Comparison of ENCODE assay signal across 8 cellular contexts in the genomic region with DNA sequence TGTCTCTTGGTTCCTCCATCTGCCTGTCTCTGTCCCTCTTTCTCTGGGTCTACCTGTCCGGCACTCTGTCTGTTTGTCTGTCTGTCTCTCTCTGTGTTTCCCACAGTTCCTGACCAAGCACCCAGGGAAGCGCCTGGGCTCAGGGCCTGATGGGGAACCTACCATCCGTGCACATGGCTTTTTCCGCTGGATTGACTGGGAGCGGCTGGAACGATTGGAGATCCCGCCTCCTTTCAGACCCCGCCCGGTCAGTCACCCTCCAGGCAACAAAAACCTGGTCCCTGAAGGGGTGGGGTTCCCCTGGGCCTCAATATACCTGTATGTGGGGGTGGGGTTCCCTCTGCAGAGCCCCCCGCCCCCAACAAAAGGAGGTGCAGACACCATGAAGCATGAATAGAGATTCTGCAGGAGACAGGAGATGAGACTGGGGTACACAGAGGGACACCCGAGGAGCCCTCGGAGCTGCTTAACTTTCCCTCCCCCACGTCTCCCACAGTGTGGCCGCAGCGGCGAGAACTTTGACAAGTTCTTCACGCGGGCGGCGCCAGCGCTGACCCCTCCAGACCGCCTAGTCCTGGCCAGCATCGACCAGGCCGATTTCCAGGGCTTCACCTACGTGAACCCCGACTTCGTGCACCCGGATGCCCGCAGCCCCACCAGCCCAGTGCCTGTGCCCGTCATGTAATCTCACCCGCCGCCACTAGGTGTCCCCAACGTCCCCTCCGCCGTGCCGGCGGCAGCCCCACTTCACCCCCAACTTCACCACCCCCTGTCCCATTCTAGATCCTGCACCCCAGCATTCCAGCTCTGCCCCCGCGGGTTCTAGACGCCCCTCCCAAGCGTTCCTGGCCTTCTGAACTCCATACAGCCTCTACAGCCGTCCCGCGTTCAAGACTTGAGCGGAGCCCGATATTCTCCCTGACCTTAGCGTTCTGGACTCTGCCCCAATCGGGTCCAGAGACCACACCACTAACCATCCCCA. TPM values are rescaled to one million over a fixed set of nuclear protein-coding genes. Genes with fewer than 3 reads are reported as not detected.
DNase-seq lines count a peak whose midpoint lies in the region; ATAC-seq, FAIRE-seq and TF ChIP-seq lines count a peak whose summit lies in the region.

No MANE protein-coding gene starts in this region.

- POLR2A ChIA-PET in endothelial cell of umbilical vein (lab: Charles Lee) = no interaction called here

- H3K27ac ChIP-seq in BLaER1 (no peak overlapping the region), endothelial cell of umbilical vein (ENCODE audit: insufficient read depth, low read depth, low read length) (no peak overlapping the region)

- peaks cover 94% of the 10 kb centered on the region for H3K27me3 Mint-ChIP-seq in nephron (ENCODE audit: low read depth)
- peaks cover 76% of the 10 kb centered on the region for H3K27me3 Mint-ChIP-seq in stimulated activated naive CD8-positive, alpha-beta T cell treated with anti-CD3 and anti-CD28 coated beads, Interleukin-15, amount 100 ng/mL, for 72 hours

- H3K4me3 Mint-ChIP-seq in nephron = peak overlapping the region; percentile 38 to 53 (median 49)
- H3K4me3 Mint-ChIP-seq in stimulated activated naive CD8-positive, alpha-beta T cell treated with anti-CD3 and anti-CD28 coated beads, Interleukin-15, amount 100 ng/mL, for 72 hours = peak overlapping the region in 1 of 2 donors; percentile 36

- H3K9me3 ChIP-seq in BLaER1 (no peaks in the 10 kb centered on the region), endothelial cell of umbilical vein (replicated peaks; ENCODE audit: control insufficient read depth, insufficient read depth, low read length) (no peaks in the 10 kb centered on the region)

- peak; percentile 71 for FAIRE-seq in endothelial cell of umbilical vein (lab: Jason Lieb, UNC)

- DNase-seq in activated CD8-positive, alpha-beta memory T cell treated with anti-CD3 and anti-CD28 coated beads for 1 hour (ENCODE audit: extremely low read depth in 1 of 2, low read depth in 1 of 2) = peak; percentile 36 to 57
- no peak for DNase-seq in endothelial cell of umbilical vein (ENCODE audit: low read depth, low spot score)
- peak; percentile 64 to 75 for DNase-seq in stimulated activated naive CD8-positive, alpha-beta T cell treated with anti-CD3 and anti-CD28 coated beads, Interleukin-15, amount 100 ng/mL, for 72 hours
- DNase-seq in COR-L47 (lab: John Stamatoyannopoulos, UW) = no peak

- H3K4me2 ChIP-seq in BLaER1 = peak overlapping the region; percentile 9; the same call in 1 of the 2 replicates
- no peak overlapping the region for H3K4me2 ChIP-seq in endothelial cell of umbilical vein (ENCODE audit: insufficient read depth, low read length)

- H3K79me2 ChIP-seq in endothelial cell of umbilical vein (ENCODE audit: control insufficient read depth, insufficient read depth, low read length) = no peaks in the 10 kb centered on the region

- H3K4me1 ChIP-seq in BLaER1 (peaks cover 10% of the 10 kb centered on the region; the same call in 1 of the 2 replicates), endothelial cell of umbilical vein (ENCODE audit: control insufficient read depth, extremely low read depth, insufficient read depth, low read length) (peaks cover 6% of the 10 kb centered on the region)

- peak; percentile 62 for ATAC-seq in stimulated activated naive CD8-positive, alpha-beta T cell treated with anti-CD3 and anti-CD28 coated beads, Interleukin-15, amount 100 ng/mL, for 72 hours
- ATAC-seq in GM19395 (IDR thresholded peaks at IDR 0.05; ENCODE audit: unreplicated experiment) = no peak

- TF ChIP-seq CTCF in endothelial cell of umbilical vein (IDR thresholded peaks at IDR 0.05; ENCODE audit: extremely low read depth in 1 of 2, insufficient read depth in 1 of 2, low read depth in 1 of 2, low read length in 2 of 2) (peak; percentile 77 to 93), nephron (IDR thresholded peaks at IDR 0.05; ENCODE audit: unreplicated experiment in 3 of 3) (peak; percentile 74 to 78 (median 76))

- H2AFZ ChIP-seq in endothelial cell of umbilical vein (ENCODE audit: low read depth, low read length) = no peak overlapping the region

- H4K20me1 ChIP-seq in BLaER1 (peaks cover 51% of the 10 kb centered on the region), endothelial cell of umbilical vein (replicated peaks; ENCODE audit: control insufficient read depth, extremely low read depth, insufficient read depth, low read length) (no peaks in the 10 kb centered on the region)

- no peak overlapping the region for H3K27ac Mint-ChIP-seq in nephron
- no peak overlapping the region for H3K27ac Mint-ChIP-seq in stimulated activated naive CD8-positive, alpha-beta T cell treated with anti-CD3 and anti-CD28 coated beads, Interleukin-15, amount 100 ng/mL, for 72 hours

- H3K36me3 Mint-ChIP-seq in nephron (ENCODE audit: low read depth) = peaks cover 3% of the 10 kb centered on the region

- dilution Hi-C loops in endothelial cell of umbilical vein (cut with MboI; ENCODE audit: extremely low pct_ligation_motif_present, low sequenced_read_pairs) = no loop called here

- CTCF ChIA-PET in endothelial cell of umbilical vein (lab: Charles Lee) = interaction anchor here (0.6 to 2.8 kb wide), 7 partner anchors 12 to 125 kb away, joined by 3 to 31 read pairs (median 5); a partner anchor contains a TSS

- BruUV-seq in endothelial cell of umbilical vein (replicated peaks; lab: Mats Ljungman, UMichigan) = no TSS peak

- H3K4me1 Mint-ChIP-seq in nephron = peaks cover 15% of the 10 kb centered on the region
- H3K4me1 Mint-ChIP-seq in stimulated activated naive CD8-positive, alpha-beta T cell treated with anti-CD3 and anti-CD28 coated beads, Interleukin-15, amount 100 ng/mL, for 72 hours = peaks cover 38% of the 10 kb centered on the region

- H3K9ac ChIP-seq in BLaER1 (no peak overlapping the region), endothelial cell of umbilical vein (replicated peaks; ENCODE audit: extremely low read depth, insufficient read depth, low read length) (no peak overlapping the region)

- H3K27me3 ChIP-seq in BLaER1 (peaks cover 80% of the 10 kb centered on the region), endothelial cell of umbilical vein (ENCODE audit: control insufficient read depth in 2 of 2, insufficient read depth in 2 of 2, low read length in 2 of 2) (peaks cover 31 to 35% of the 10 kb centered on the region in 2 experiments)

- H3K36me3 ChIP-seq in BLaER1 (no peaks in the 10 kb centered on the region), endothelial cell of umbilical vein (ENCODE audit: control insufficient read depth in 2 of 2, extremely low read depth in 1 of 2, insufficient read depth in 2 of 2, low read length in 2 of 2) (no peaks in the 10 kb centered on the region)

- no peak for TF ChIP-seq EP300 in Ishikawa (IDR thresholded peaks at IDR 0.05; ENCODE audit: borderline replicate concordance)

- TF ChIP-seq POLR2A in endothelial cell of umbilical vein (IDR thresholded peaks at IDR 0.05; ENCODE audit: low read depth, low read length) = no peak

- peaks cover 3% of the 10 kb centered on the region for H3K9me3 Mint-ChIP-seq in nephron
- no peaks in the 10 kb centered on the region for H3K9me3 Mint-ChIP-seq in stimulated activated naive CD8-positive, alpha-beta T cell treated with anti-CD3 and anti-CD28 coated beads, Interleukin-15, amount 100 ng/mL, for 72 hours

- no peaks in the 10 kb centered on the region for H3K9me1 ChIP-seq in endothelial cell of umbilical vein (replicated peaks; ENCODE audit: control insufficient read depth, extremely low read depth, insufficient read depth, low read length)

- intact Hi-C loops in endothelial cell of umbilical vein (cut with micrococcal nuclease) = loop anchor here (5.0 kb wide), 1 partner anchor 191 kb away; no protein-coding TSS in a partner anchor

- peak; percentile 54; the same call in 1 of the 2 replicates for TF ChIP-seq RAD21 in Ishikawa (IDR thresholded peaks at IDR 0.05; ENCODE audit: low read depth)

- H3K4me3 ChIP-seq in BLaER1 = no peak overlapping the region
- no peak overlapping the region for H3K4me3 ChIP-seq in endothelial cell of umbilical vein (replicated peaks in 1 of 3; ENCODE audit: insufficient read depth in 1 of 3, low read depth in 1 of 3, low read length in 3 of 3)

RNA-seq across cellular contexts. Expression of a gene that starts 2.6 kb away (rescaled TPM):
- total RNA-seq in endothelial cell of umbilical vein = 0.78 and 1.3 TPM in 2 replicates
- polyA plus RNA-seq in endothelial cell of umbilical vein = 0.92 and 1.1 TPM in 2 replicates
- polyA plus RNA-seq in endothelial cell of umbilical vein (2011; cell fraction: cytosol; rRNA removed) = 0.83 and 0.99 TPM in 2 replicates
- 0.68 and 0.74 TPM in 2 replicates for polyA plus RNA-seq in endothelial cell of umbilical vein (2011; cell fraction: nucleus; rRNA removed)
- polyA plus RNA-seq in endothelial cell of umbilical vein (2012) = 0.64 and 1.2 TPM in 2 replicates
- polyA minus RNA-seq in endothelial cell of umbilical vein = 0.34 TPM in 1 of 2 replicates, not detected in the other
- not detected for polyA minus RNA-seq in endothelial cell of umbilical vein (2011; cell fraction: cytosol; rRNA and poly(A)+ RNA removed)
- polyA minus RNA-seq in endothelial cell of umbilical vein (2011; cell fraction: nucleus; rRNA and poly(A)+ RNA removed) = 0.34 TPM in 1 of 2 replicates, not detected in the other

RNA-seq across cellular contexts. Expression of a gene that starts 24.5 kb away (rescaled TPM):
- not detected in 2 replicates for total RNA-seq in endothelial cell of umbilical vein
- polyA plus RNA-seq in endothelial cell of umbilical vein = 0.07 and 0.08 TPM in 2 replicates
- polyA plus RNA-seq in endothelial cell of umbilical vein (2011; cell fraction: cytosol; rRNA removed) = 0.03 TPM in 1 of 2 replicates, not detected in the other
- 0.08 and 0.17 TPM in 2 replicates for polyA plus RNA-seq in endothelial cell of umbilical vein (2011; cell fraction: nucleus; rRNA removed)
- 0.05 and 0.25 TPM in 2 replicates for polyA plus RNA-seq in endothelial cell of umbilical vein (2012)
- not detected in 2 replicates for polyA minus RNA-seq in endothelial cell of umbilical vein
- polyA minus RNA-seq in endothelial cell of umbilical vein (2011; cell fraction: cytosol; rRNA and poly(A)+ RNA removed) = not detected
- not detected in 2 replicates for polyA minus RNA-seq in endothelial cell of umbilical vein (2011; cell fraction: nucleus; rRNA and poly(A)+ RNA removed)

RNA-seq across cellular contexts. Expression of a gene that starts 38.8 kb away (rescaled TPM):
- total RNA-seq in endothelial cell of umbilical vein = 128 and 133 TPM in 2 replicates
- 100 and 122 TPM in 2 replicates for polyA plus RNA-seq in endothelial cell of umbilical vein
- polyA plus RNA-seq in endothelial cell of umbilical vein (2011; cell fraction: cytosol; rRNA removed) = 35.1 and 49.3 TPM in 2 replicates
- 26.7 and 54.2 TPM in 2 replicates for polyA plus RNA-seq in endothelial cell of umbilical vein (2011; cell fraction: nucleus; rRNA removed)
- polyA plus RNA-seq in endothelial cell of umbilical vein (2012) = 66.5 and 108 TPM in 2 replicates
- polyA minus RNA-seq in endothelial cell of umbilical vein = 40.0 and 44.3 TPM in 2 replicates
- polyA minus RNA-seq in endothelial cell of umbilical vein (2011; cell fraction: cytosol; rRNA and poly(A)+ RNA removed) = 8.2 TPM
- polyA minus RNA-seq in endothelial cell of umbilical vein (2011; cell fraction: nucleus; rRNA and poly(A)+ RNA removed) = 22.8 and 50.6 TPM in 2 replicates

RNA-seq across cellular contexts. Expression of a gene that starts 56.2 kb away (rescaled TPM):
- total RNA-seq in endothelial cell of umbilical vein = 1.7 and 3.0 TPM in 2 replicates
- 0.11 and 0.18 TPM in 2 replicates for polyA plus RNA-seq in endothelial cell of umbilical vein
- polyA plus RNA-seq in endothelial cell of umbilical vein (2011; cell fraction: cytosol; rRNA removed) = 0.15 and 0.21 TPM in 2 replicates
- polyA plus RNA-seq in endothelial cell of umbilical vein (2011; cell fraction: nucleus; rRNA removed) = 1.6 and 1.9 TPM in 2 replicates
- 7.0 and 9.1 TPM in 2 replicates for polyA plus RNA-seq in endothelial cell of umbilical vein (2012)
- 0.44 and 0.49 TPM in 2 replicates for polyA minus RNA-seq in endothelial cell of umbilical vein
- not detected for polyA minus RNA-seq in endothelial cell of umbilical vein (2011; cell fraction: cytosol; rRNA and poly(A)+ RNA removed)
- polyA minus RNA-seq in endothelial cell of umbilical vein (2011; cell fraction: nucleus; rRNA and poly(A)+ RNA removed) = 0.63 and 0.96 TPM in 2 replicates

Comparison
In these comparisons a context has a peak if more than half of its experiments do, and no peak if none do; other contexts are left out.
1. DNase-seq: peak in activated CD8-positive, alpha-beta memory T cell treated with anti-CD3 and anti-CD28 coated beads for 1 hour (2 of 2) and stimulated activated naive CD8-positive, alpha-beta T cell treated with anti-CD3 and anti-CD28 coated beads, Interleukin-15, amount 100 ng/mL, for 72 hours (2 of 2); none in endothelial cell of umbilical vein (single experiment) and COR-L47 (single experiment).